Comparison of ENCODE assay signal across 8 cellular contexts in genomic region chr21:37220981-37221664, GRCh38. TPM values are rescaled to one million over a fixed set of nuclear protein-coding genes. Genes with fewer than 3 reads are reported as not detected.
DNase-seq lines count a peak whose midpoint lies in the region; ATAC-seq and TF ChIP-seq lines count a peak whose summit lies in the region.

No MANE protein-coding gene starts in this region.

- peaks cover 22% of the 10 kb centered on the region for H3K79me2 ChIP-seq in Loucy (ENCODE audit: insufficient read depth, low read length)

- no peaks in the 10 kb centered on the region for H4K20me1 ChIP-seq in Loucy (ENCODE audit: insufficient read depth, low read length, poor library complexity, severe bottlenecking)

- peak overlapping the region; percentile 91 for H3K4me2 ChIP-seq in Loucy (ENCODE audit: low read depth, low read length, poor library complexity, severe bottlenecking)

- H3K36me3 ChIP-seq in H7 (replicated peaks; ENCODE audit: control insufficient read depth, insufficient read depth, low read length) (peaks cover 17% of the 10 kb centered on the region), Loucy (ENCODE audit: insufficient read depth, low read length) (peaks cover 7% of the 10 kb centered on the region; the same call in 1 of the 2 replicates), gastroesophageal sphincter (peaks cover 0 to 32% of the 10 kb centered on the region in 2 donors), suprapubic skin (peaks cover 28% of the 10 kb centered on the region)

- peak overlapping the region; percentile 18 to 85 (median 77) for H3K27ac ChIP-seq in gastroesophageal sphincter
- H3K27ac ChIP-seq in suprapubic skin, result peak overlapping the region; percentile 72

- H3K4me1 ChIP-seq in Loucy (ENCODE audit: insufficient read depth, low read length, poor library complexity, severe bottlenecking), result peaks cover 45% of the 10 kb centered on the region
- peaks cover 2 to 13% (median 6%) of the 10 kb centered on the region in 3 donors for H3K4me1 ChIP-seq in gastroesophageal sphincter
- peaks cover 7% of the 10 kb centered on the region for H3K4me1 ChIP-seq in suprapubic skin

- peak; percentile 96 for ATAC-seq in gastroesophageal sphincter

- H3K9ac ChIP-seq in Loucy (ENCODE audit: low read depth, low read length, poor library complexity, severe bottlenecking), result peak overlapping the region; percentile 75

- H2AFZ ChIP-seq in Loucy (ENCODE audit: low read length), result peak overlapping the region; percentile 86

- 14 to 26% methylated on average over 8 to 19 of the region's 46 CpGs for WGBS in gastroesophageal sphincter (ENCODE audit: low coverage in 1 of 2), 2 donors
- WGBS in suprapubic skin, result 25% methylated on average over 6 of the region's 46 CpGs

- peak; percentile 94 for DNase-seq in GDM1 (lab: John Stamatoyannopoulos, UW)
- peak; percentile 84 for DNase-seq in H7
- DNase-seq in SIG-M5 treated with dmso at 0.1 percent for 504 hours (lab: John Stamatoyannopoulos, UW; ENCODE audit: unreplicated experiment), result peak; percentile 96
- peak; percentile 96 for DNase-seq in activated naive CD4-positive, alpha-beta T cell treated with Interleukin-2 at 50 U/mL for 16 hours
- peak; percentile 53 to 97 (median 86) for DNase-seq in nucleus accumbens (lab: John Stamatoyannopoulos, UW)
- peak; percentile 98 for DNase-seq in suprapubic skin (ENCODE audit: low spot score in 2 of 2)

- TF ChIP-seq EP300 in gastroesophageal sphincter (IDR thresholded peaks at IDR 0.05) (no peak), suprapubic skin (IDR thresholded peaks at IDR 0.05) (no peak)

- H3K4me3 ChIP-seq in H7 (ENCODE audit: insufficient read depth, low read depth, low read length) (peak overlapping the region; percentile 39), Loucy (ENCODE audit: low read length, poor library complexity, severe bottlenecking) (peak overlapping the region; percentile 83), gastroesophageal sphincter (peak overlapping the region; percentile 55 to 69), suprapubic skin (peak overlapping the region; percentile 60)

- H3F3A ChIP-seq in Loucy (ENCODE audit: low read depth), result peaks cover 12% of the 10 kb centered on the region

- TF ChIP-seq POLR2A in gastroesophageal sphincter (IDR thresholded peaks at IDR 0.05) (peak; percentile 54 to 57), suprapubic skin (IDR thresholded peaks at IDR 0.05) (peak in 1 of 2 donors; percentile 50)

- H3K9me3 ChIP-seq in Loucy (ENCODE audit: insufficient read depth, low read depth, low read length) (no peaks in the 10 kb centered on the region), gastroesophageal sphincter (no peaks in the 10 kb centered on the region), suprapubic skin (no peaks in the 10 kb centered on the region)

- H3K27me3 ChIP-seq in H7 (ENCODE audit: control insufficient read depth, insufficient read depth, low read length) (no peaks in the 10 kb centered on the region), Loucy (ENCODE audit: insufficient read depth, low read length, poor library complexity, severe bottlenecking) (no peaks in the 10 kb centered on the region), gastroesophageal sphincter (no peaks in the 10 kb centered on the region), suprapubic skin (no peaks in the 10 kb centered on the region)

- no peaks in the 10 kb centered on the region for H3K9me2 ChIP-seq in Loucy (replicated peaks; ENCODE audit: low read depth, low read length)

- TF ChIP-seq CTCF in Loucy (conservative IDR thresholded peaks at IDR 0.05; ENCODE audit: low read length) (peak; percentile 57), gastroesophageal sphincter (IDR thresholded peaks at IDR 0.05) (peak in 2 of 4 experiments; percentile 20 to 69), suprapubic skin (IDR thresholded peaks at IDR 0.05) (no peak)

RNA-seq across cellular contexts. Expression of gene VPS26C, which starts 46.0 kb away (rescaled TPM):
- total RNA-seq in H7 (2014; rRNA removed; shearing (Covaris generic)), result 56.2 and 68.5 TPM in 2 replicates
- 10 to 100 TPM; 67.0 to 72.3 (median 68.4) TPM for total RNA-seq in gastroesophageal sphincter
- total RNA-seq in suprapubic skin, result 10 to 100 TPM; 47.7 to 60.8 (median 55.4) TPM

Comparison
In these comparisons a context has a peak if more than half of its experiments do, and no peak if none do; other contexts are left out.
1. Peak in every context shown above with its lines: DNase-seq, ATAC-seq, H3K4me3 ChIP-seq and H3K27ac ChIP-seq.